In the genomic region with DNA sequence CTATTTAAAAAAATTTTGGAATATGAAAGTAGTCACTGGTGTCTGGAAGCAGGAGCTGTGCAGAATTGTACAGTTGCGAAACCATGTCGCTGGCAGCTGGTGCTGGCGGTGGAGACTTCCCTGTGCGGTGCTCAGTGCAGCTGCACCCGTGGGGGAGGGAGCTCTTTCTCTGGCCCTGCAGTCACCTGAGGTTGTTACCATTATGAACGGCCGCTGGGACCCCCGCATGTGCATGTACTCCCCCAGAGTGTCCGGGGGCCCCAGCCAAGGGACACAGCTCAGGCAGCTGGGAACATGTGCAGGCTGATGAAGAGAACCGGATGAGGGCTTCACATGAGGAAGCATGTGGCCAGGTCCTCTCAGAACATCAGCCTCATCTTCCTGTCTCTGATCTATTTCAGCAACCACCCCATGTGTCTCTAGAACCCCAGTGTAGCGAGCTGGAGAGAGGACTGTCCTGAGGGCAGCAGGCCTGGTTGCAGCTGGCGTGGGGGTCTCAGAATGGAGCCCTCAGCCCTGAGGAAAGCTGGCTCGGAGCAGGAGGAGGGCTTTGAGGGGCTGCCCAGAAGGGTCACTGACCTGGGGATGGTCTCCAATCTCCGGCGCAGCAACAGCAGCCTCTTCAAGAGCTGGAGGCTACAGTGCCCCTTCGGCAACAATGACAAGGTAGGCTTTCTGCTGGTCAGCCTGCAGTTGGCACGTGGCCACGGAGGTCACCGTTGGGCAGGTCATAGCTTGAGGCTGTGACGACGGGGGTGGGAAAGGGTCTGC, we compare ENCODE assay signal across 8 cellular contexts. TPM values are rescaled to one million over a fixed set of nuclear protein-coding genes. Genes with fewer than 3 reads are reported as not detected.
DNase-seq lines count a peak whose midpoint lies in the region; ATAC-seq and TF ChIP-seq lines count a peak whose summit lies in the region.

TRPM2 (plus strand) TSS at position 422 of the 771 bp plus-strand sequence; CDS start at position 502, 80 bp downstream.

- no peaks in the 10 kb centered on the region for H3K36me3 Mint-ChIP-seq in activated CD4-positive, alpha-beta T cell treated with anti-CD3 and anti-CD28 coated beads for 36 hours (ENCODE audit: low read depth)
- peaks cover 3% of the 10 kb centered on the region for H3K36me3 Mint-ChIP-seq in effector memory CD8-positive, alpha-beta T cell (ENCODE audit: insufficient read depth)

- H3K4me1 Mint-ChIP-seq in activated CD4-positive, alpha-beta T cell treated with anti-CD3 and anti-CD28 coated beads for 36 hours: peaks cover 43% of the 10 kb centered on the region
- peaks cover 20 to 32% of the 10 kb centered on the region in 2 donors for H3K4me1 Mint-ChIP-seq in effector memory CD8-positive, alpha-beta T cell (ENCODE audit: low read depth in 2 of 2)

- peak within 1 kb of the TSS in 1 of 4 donors; percentile 20 for H3K4me3 ChIP-seq in gastrocnemius medialis

- ATAC-seq in activated CD4-positive, alpha-beta T cell treated with anti-CD3 and anti-CD28 coated beads for 36 hours: peak; percentile 42
- peak; percentile 88 for ATAC-seq in effector memory CD8-positive, alpha-beta T cell (replicated peaks)
- ATAC-seq in gastrocnemius medialis (peak; percentile 38 to 67), GM18519 (IDR thresholded peaks at IDR 0.05; ENCODE audit: low FRiP score, unreplicated experiment) (no peak), GM21381 (IDR thresholded peaks at IDR 0.05; ENCODE audit: unreplicated experiment) (no peak)

- H3K4me1 ChIP-seq in gastrocnemius medialis: no peaks in the 10 kb centered on the region

- peak within 1 kb of the TSS; percentile 80 for H3K27ac Mint-ChIP-seq in activated CD4-positive, alpha-beta T cell treated with anti-CD3 and anti-CD28 coated beads for 36 hours
- peak within 1 kb of the TSS in 1 of 2 donors; percentile 77 for H3K27ac Mint-ChIP-seq in effector memory CD8-positive, alpha-beta T cell

- H3K9me3 ChIP-seq in gastrocnemius medialis: no peaks in the 10 kb centered on the region

- TF ChIP-seq POLR2A in gastrocnemius medialis (IDR thresholded peaks at IDR 0.05): no peak

- CTCF ChIA-PET in activated CD4-positive, alpha-beta T cell treated with anti-CD3 and anti-CD28 coated beads for 36 hours (lab: Charles Lee): interaction anchor here (1.6 kb wide), 1 partner anchor 10 kb away, joined by 9 read pairs; no protein-coding TSS in a partner anchor

- H3K4me3 Mint-ChIP-seq in activated CD4-positive, alpha-beta T cell treated with anti-CD3 and anti-CD28 coated beads for 36 hours: peak within 1 kb of the TSS; percentile 44
- peak within 1 kb of the TSS; percentile 80 to 82 for H3K4me3 Mint-ChIP-seq in effector memory CD8-positive, alpha-beta T cell

- in situ Hi-C loops in gastrocnemius medialis (cut with MboI; ENCODE audit: low sequenced_read_pairs in 4 of 4): no loop called here

- H3K27me3 ChIP-seq in gastrocnemius medialis: peaks cover 25 to 41% (median 40%) of the 10 kb centered on the region in 3 donors

- H3K9me3 Mint-ChIP-seq in activated CD4-positive, alpha-beta T cell treated with anti-CD3 and anti-CD28 coated beads for 36 hours (ENCODE audit: low read depth): no peaks in the 10 kb centered on the region
- H3K9me3 Mint-ChIP-seq in effector memory CD8-positive, alpha-beta T cell: no peaks in the 10 kb centered on the region

- no peak for TF ChIP-seq CTCF in gastrocnemius medialis (IDR thresholded peaks at IDR 0.05 in 4 of 5, conservative IDR thresholded peaks at IDR 0.05 in 1 of 5)

- peaks cover 6% of the 10 kb centered on the region for H3K27me3 Mint-ChIP-seq in activated CD4-positive, alpha-beta T cell treated with anti-CD3 and anti-CD28 coated beads for 36 hours
- peaks cover 0 to 14% of the 10 kb centered on the region in 2 donors for H3K27me3 Mint-ChIP-seq in effector memory CD8-positive, alpha-beta T cell

- DNase-seq in activated CD4-positive, alpha-beta T cell treated with anti-CD3 and anti-CD28 coated beads for 36 hours: peak; percentile 48
- no peak for DNase-seq in activated CD4-positive, alpha-beta T cell treated with anti-CD3 and anti-CD28 coated beads, Interleukin-2, amount 50 U/mL, for 1 hour
- peak; percentile 24 to 38 for DNase-seq in SHP77 (lab: John Stamatoyannopoulos, UW)
- no peak for DNase-seq in effector memory CD8-positive, alpha-beta T cell
- peak; percentile 48 to 68 for DNase-seq in gastrocnemius medialis
- no peak for DNase-seq in activated CD4-positive, alpha-beta T cell treated with anti-CD3 and anti-CD28 coated beads, Interleukin-2, amount 50 U/mL, for 4 hours

- intact Hi-C loops in activated CD4-positive, alpha-beta T cell treated with anti-CD3 and anti-CD28 coated beads for 36 hours (cut with DNase I, micrococcal nuclease): no loop called here
- intact Hi-C loops in gastrocnemius medialis (cut with DNase I; ENCODE audit: low total_unique reads): no loop called here

- no peaks in the 10 kb centered on the region for H3K36me3 ChIP-seq in gastrocnemius medialis

- H3K27ac ChIP-seq in gastrocnemius medialis: peak within 1 kb of the TSS; percentile 39 to 59 (median 51)

- POLR2A ChIA-PET in activated CD4-positive, alpha-beta T cell treated with anti-CD3 and anti-CD28 coated beads for 36 hours (lab: Charles Lee): interaction anchor here (1.3 kb wide), 1 partner anchor 22 kb away, joined by 3 read pairs; no protein-coding TSS in a partner anchor

RNA-seq across cellular contexts. Expression of gene TRPM2, which starts in this region (rescaled TPM):
- 1 to 10 TPM; 1.5 to 1.7 TPM for total RNA-seq in activated CD4-positive, alpha-beta T cell treated with anti-CD3 and anti-CD28 coated beads for 36 hours
- total RNA-seq in gastrocnemius medialis: under 1 TPM; 0.15 to 0.52 (median 0.44) TPM

Comparison
In these comparisons a context has a peak if more than half of its experiments do, and no peak if none do; other contexts are left out.
1. DNase-seq: peak in activated CD4-positive, alpha-beta T cell treated with anti-CD3 and anti-CD28 coated beads for 36 hours (single experiment) and SHP77 (2 of 2); none in activated CD4-positive, alpha-beta T cell treated with anti-CD3 and anti-CD28 coated beads, Interleukin-2, amount 50 U/mL, for 1 hour (single experiment), effector memory CD8-positive, alpha-beta T cell (0 of 3) and activated CD4-positive, alpha-beta T cell treated with anti-CD3 and anti-CD28 coated beads, Interleukin-2, amount 50 U/mL, for 4 hours (0 of 2).
2. Peak in DNase-seq, ATAC-seq and H3K27ac ChIP-seq in gastrocnemius medialis; RNA of the gene not detected or under 1 TPM.
3. ATAC-seq: peak in activated CD4-positive, alpha-beta T cell treated with anti-CD3 and anti-CD28 coated beads for 36 hours (single experiment) and effector memory CD8-positive, alpha-beta T cell (single experiment); none in GM18519 (single experiment) and GM21381 (single experiment).